In the genomic region with DNA sequence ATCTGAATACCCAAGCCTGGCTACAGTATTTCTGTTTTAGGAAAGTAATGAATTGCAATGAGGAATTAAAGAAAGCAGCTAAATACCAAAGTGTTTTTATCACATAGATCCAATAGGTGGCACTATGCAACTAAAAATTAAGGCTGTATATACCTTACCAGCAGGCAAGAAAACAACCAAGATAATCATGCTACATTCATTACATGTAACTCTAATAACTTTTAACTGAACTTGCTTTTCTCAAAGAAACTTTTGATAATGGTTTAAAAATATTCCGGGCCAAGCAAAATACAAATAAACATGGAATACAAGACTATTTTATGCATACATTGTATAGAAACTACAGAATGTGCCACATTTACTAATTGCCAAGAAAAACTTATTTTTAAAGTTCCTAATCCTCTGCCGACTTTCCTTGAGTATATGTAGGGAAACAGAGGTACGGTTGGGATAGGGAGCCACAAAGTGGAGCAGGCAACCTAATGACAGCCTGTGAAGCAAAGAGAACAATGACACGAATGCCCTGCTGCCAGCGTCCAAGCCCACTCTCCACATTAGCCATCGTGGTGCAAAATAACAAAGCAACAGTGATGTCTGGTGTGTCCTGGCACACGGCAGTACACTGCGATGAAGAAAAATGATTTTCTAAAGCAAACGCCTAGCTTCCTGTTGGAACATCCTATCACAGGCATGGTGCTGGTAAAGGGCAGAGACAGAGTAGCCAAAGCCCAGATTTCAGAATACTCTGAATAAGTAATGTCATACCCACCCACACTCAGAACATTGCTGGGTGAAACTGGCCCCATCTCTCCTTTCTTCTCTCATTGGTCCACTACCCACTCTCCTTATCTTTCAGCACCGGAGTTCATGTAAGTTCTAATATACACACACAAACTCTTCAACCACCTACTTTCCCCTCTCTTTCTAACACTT, we compare ENCODE assay signal across 9 cellular contexts.
DNase-seq lines count a peak whose midpoint lies in the region; ATAC-seq, FAIRE-seq and TF ChIP-seq lines count a peak whose summit lies in the region.
"Had no signal": no experiment of that assay in that cellular context is flagged by ENCODE, and none has a peak within 500 bp of the region (broad histone marks: within the 10 kb centered on the region; RNA-seq: fewer than 3 reads in every experiment).

No MANE protein-coding gene starts in this region.

- POLR2A ChIA-PET in PC-9 (lab: Charles Lee; ENCODE audit: unreplicated experiment): no interaction called here

- no peaks in the 10 kb centered on the region for H3K79me2 ChIP-seq in PC-9 (ENCODE audit: low read depth)

- no peak overlapping the region for H3K27ac ChIP-seq in PC-9

- H4K20me1 ChIP-seq in PC-9 (ENCODE audit: insufficient read depth): no peaks in the 10 kb centered on the region

- no peak overlapping the region for H2AFZ ChIP-seq in PC-9

- H3F3A ChIP-seq in PC-9 (ENCODE audit: insufficient read depth, low read depth): 0 out of 2 replicates have a peak, but pooled peaks cover 3% of the 10 kb centered on the region

- peak; percentile 63 for TF ChIP-seq CTCF in PC-9 (conservative IDR thresholded peaks at IDR 0.05)
- peak; percentile 23 for TF ChIP-seq CTCF in mucosa of descending colon (IDR thresholded peaks at IDR 0.05)

- intact Hi-C loops in PC-9 (cut with micrococcal nuclease; ENCODE audit: unreplicated experiment) (loop anchor here (1.0 kb wide), 1 partner anchor 197 kb away; no protein-coding TSS in a partner anchor), mucosa of descending colon (cut with DNase I, micrococcal nuclease) (loop anchor here (5.0 kb wide), 2 partner anchors 115 to 120 kb away; a partner anchor contains a TSS)

- no TSS peak for BruUV-seq in PC-9 (replicated peaks; lab: Mats Ljungman, UMichigan)

- no peaks in the 10 kb centered on the region for H3K9me2 ChIP-seq in PC-9 (ENCODE audit: insufficient read depth)

- FAIRE-seq in endometrium (lab: Jason Lieb, UNC): peak; percentile 95

- no peaks in the 10 kb centered on the region for H3K27me3 ChIP-seq in PC-9 (ENCODE audit: insufficient read depth, low read depth)

- DNase-seq in CD1c-positive myeloid dendritic cell (ENCODE audit: extremely low spot score) (peak; percentile 56), PC-9 (no peak), mucosa of descending colon (no peak), hepatic stellate cell (ENCODE audit: low spot score) (no peak)
- DNase-seq in activated CD8-positive, alpha-beta memory T cell treated with anti-CD3 and anti-CD28 coated beads, Interleukin-2, amount 50 U/mL, for 4 hours: no peak

- H3K36me3 ChIP-seq in PC-9 (ENCODE audit: low read depth): no peaks in the 10 kb centered on the region
- H3K36me3 ChIP-seq in mucosa of descending colon (ENCODE audit: low read depth): no peaks in the 10 kb centered on the region

- peak; percentile 61 for ATAC-seq in GM18870 (IDR thresholded peaks at IDR 0.05; ENCODE audit: unreplicated experiment)
- peak; percentile 77 for ATAC-seq in HG03521 (IDR thresholded peaks at IDR 0.05; ENCODE audit: unreplicated experiment)
- ATAC-seq in mucosa of descending colon: peak; percentile 68

- no peaks in the 10 kb centered on the region for H3K9me3 ChIP-seq in PC-9 (ENCODE audit: insufficient read depth, low read depth)
- no peaks in the 10 kb centered on the region for H3K9me3 ChIP-seq in mucosa of descending colon

- H3K4me2 ChIP-seq in PC-9: no peak overlapping the region

- H3K4me3 ChIP-seq in PC-9 (no peak overlapping the region), mucosa of descending colon (no peak overlapping the region)
- H3K4me3 ChIP-seq: skin epidermis had no signal

- CTCF ChIA-PET in PC-9 (lab: Charles Lee): interaction anchor here (1.0 to 1.2 kb wide), 2 partner anchors 196 to 197 kb away, joined by 3 to 6 read pairs; no protein-coding TSS in a partner anchor

- H3K4me1 ChIP-seq in PC-9 (replicated peaks; ENCODE audit: insufficient read depth) (peaks cover 9% of the 10 kb centered on the region; the same call in 1 of the 2 replicates), mucosa of descending colon (ENCODE audit: low read depth) (no peaks in the 10 kb centered on the region)
